8 cellular contexts compared by ENCODE assay signal in the genomic region with DNA sequence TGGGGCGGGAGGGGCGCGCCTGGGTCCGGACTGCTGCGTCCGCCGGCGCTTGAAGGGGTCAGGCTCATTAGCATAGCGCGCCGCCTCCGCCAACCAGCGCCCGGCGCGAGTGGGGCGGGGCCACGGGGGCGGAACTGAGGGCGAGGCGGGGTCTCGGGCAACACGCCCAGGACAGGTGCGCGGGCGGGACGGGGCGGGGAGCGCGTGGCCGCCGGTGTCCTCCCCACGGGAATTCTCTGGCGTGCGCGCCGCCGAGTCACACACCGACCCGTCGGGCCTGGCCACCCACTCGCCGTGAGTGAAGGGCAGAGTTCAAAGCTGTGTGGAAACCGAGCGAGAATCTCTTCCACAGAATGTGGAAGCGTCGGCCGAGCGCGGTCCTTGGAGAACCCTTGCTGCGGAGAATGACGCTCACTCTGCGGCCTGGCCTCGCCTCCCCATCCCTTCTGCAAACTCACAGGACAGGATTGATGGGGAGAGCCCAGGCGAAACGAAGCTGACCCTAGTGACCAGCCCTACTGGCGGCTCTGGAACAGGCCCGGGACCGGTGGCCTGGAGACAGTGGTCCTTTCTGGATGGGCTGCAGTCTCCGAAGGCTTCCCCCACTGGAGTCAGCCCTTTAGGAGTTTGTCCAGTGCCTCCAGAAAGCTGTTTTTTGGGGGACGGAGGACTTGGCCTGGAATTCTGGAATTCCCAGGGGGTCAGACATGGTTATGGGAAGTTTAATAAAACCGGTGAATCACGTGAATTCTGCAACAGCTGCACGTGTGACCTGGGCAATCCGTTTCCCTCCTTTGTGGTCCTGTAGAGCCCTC. TPM values are rescaled to one million over a fixed set of nuclear protein-coding genes. Genes with fewer than 3 reads are reported as not detected.
A peak's percentile ranks its signal among the peaks of the same experiment; 100 is the strongest.
DNase-seq lines count a peak whose midpoint lies in the region; ATAC-seq and TF ChIP-seq lines count a peak whose summit lies in the region.

SNAI3 (minus strand) TSS at position 69 of the 815 bp plus-strand sequence. CDS start 101 bp downstream, outside the sequence.

- TF ChIP-seq CTCF in colonic mucosa (IDR thresholded peaks at IDR 0.05): no peak
- no peak for TF ChIP-seq CTCF in lower leg skin (IDR thresholded peaks at IDR 0.05)

- peaks cover 7% of the 10 kb centered on the region for H3K27me3 ChIP-seq in colonic mucosa

- H3K9me3 ChIP-seq in colonic mucosa: no peaks in the 10 kb centered on the region

- H3K4me1 ChIP-seq in colonic mucosa: peaks cover 13% of the 10 kb centered on the region

- DNase-seq in NCI-H524 (lab: John Stamatoyannopoulos, UW): peak; percentile 37 to 76
- no peak for DNase-seq in NCI-H524 treated with DMSO at 0.1 percent for 48 hours (lab: John Stamatoyannopoulos, UW)
- DNase-seq in NCI-H2196 treated with DMSO at 0.1 percent for 48 hours (lab: John Stamatoyannopoulos, UW; ENCODE audit: unreplicated experiment): peak; percentile 50
- peak; percentile 80 to 84 for DNase-seq in activated CD4-positive, alpha-beta T cell treated with anti-CD3 and anti-CD28 coated beads for 24 hours (ENCODE audit: low read depth in 2 of 2)
- peak; percentile 95 for DNase-seq in colonic mucosa
- DNase-seq in lower leg skin (ENCODE audit: low spot score in 2 of 2): peak; percentile 70 to 96
- DNase-seq in stimulated activated CD4-positive, alpha-beta T cell treated with anti-CD3 and anti-CD28 coated beads, Interleukin-4, amount 100 ng/mL, for 48 hours (ENCODE audit: low read depth in 2 of 2): peak; percentile 82 to 87

- H3K27ac ChIP-seq in colonic mucosa: no peak within 1 kb of the TSS

- intact Hi-C loops in colonic mucosa (cut with DNase I) (no loop called here), lower leg skin (cut with DNase I; ENCODE audit: low total_unique reads) (no loop called here)

- TF ChIP-seq POLR2A in lower leg skin (IDR thresholded peaks at IDR 0.05): no peak

- ATAC-seq in HG03025 (IDR thresholded peaks at IDR 0.05; ENCODE audit: low FRiP score, unreplicated experiment): peak; percentile 44

- H3K9ac ChIP-seq in colonic mucosa (ENCODE audit: low read depth in 2 of 2, low read length in 2 of 2): peak within 1 kb of the TSS; percentile 40 to 46

- WGBS in lower leg skin, 2 donors: 8 to 17% methylated on average over 19 to 34 of the region's 65 CpGs

- H3K4me3 ChIP-seq in colonic mucosa (peak within 1 kb of the TSS; percentile 56), lower leg skin (ENCODE audit: low read depth, poor library complexity, severe bottlenecking) (peak within 1 kb of the TSS; percentile 31)

- H3K36me3 ChIP-seq in colonic mucosa: no peaks in the 10 kb centered on the region

RNA-seq across cellular contexts. Expression of gene SNAI3, which starts in this region (rescaled TPM):
- under 1 TPM; 0.25 to 0.40 TPM for total RNA-seq in colonic mucosa
- under 1 TPM; 0.17 to 0.81 (median 0.29) TPM for total RNA-seq in lower leg skin

Comparison
In these comparisons a context has a peak if more than half of its experiments do, and no peak if none do; other contexts are left out.
1. Peak in DNase-seq, H3K4me3 ChIP-seq and H3K9ac ChIP-seq in colonic mucosa; RNA of the gene not detected or under 1 TPM.
2. Peak in DNase-seq and H3K4me3 ChIP-seq in lower leg skin; RNA of the gene not detected or under 1 TPM.